Comparison of ENCODE assay signal across 8 cellular contexts in genomic region chr17:82204831-82205719, GRCh38. TPM values are rescaled to one million over a fixed set of nuclear protein-coding genes. Genes with fewer than 3 reads are reported as not detected.
DNase-seq lines count a peak whose midpoint lies in the region; ATAC-seq and TF ChIP-seq lines count a peak whose summit lies in the region.

No MANE protein-coding gene starts in this region.

- no peak for TF ChIP-seq POLR2A in breast epithelium (IDR thresholded peaks at IDR 0.05)

- H3K9ac ChIP-seq in OCI-LY3 (ENCODE audit: low read length) (no peak overlapping the region), neural progenitor cell (no peak overlapping the region)

- H3K4me2 ChIP-seq in OCI-LY3 (ENCODE audit: low read length) (peak overlapping the region; percentile 87; the same call in 1 of the 2 replicates), neural progenitor cell (no peak overlapping the region)

- no peaks in the 10 kb centered on the region for H3K79me2 ChIP-seq in OCI-LY3 (ENCODE audit: low read length)
- H3K79me2 ChIP-seq in neural progenitor cell (ENCODE audit: low read depth) = no peaks in the 10 kb centered on the region

- H3K4me1 ChIP-seq in OCI-LY3 (ENCODE audit: low read length) (peaks cover 6% of the 10 kb centered on the region), breast epithelium (peaks cover 0 to 9% of the 10 kb centered on the region in 2 donors), neural progenitor cell (no peaks in the 10 kb centered on the region)

- H4K20me1 ChIP-seq in OCI-LY3 (ENCODE audit: insufficient read depth, low read length) (no peaks in the 10 kb centered on the region), neural progenitor cell (ENCODE audit: low read depth) (peaks cover 10% of the 10 kb centered on the region)

- no peak overlapping the region for H3K27ac Mint-ChIP-seq in neural progenitor cell

- H2AFZ ChIP-seq in OCI-LY3 (ENCODE audit: low read depth, low read length) (no peak overlapping the region), neural progenitor cell (replicated peaks) (no peak overlapping the region)

- no peaks in the 10 kb centered on the region for H3K36me3 ChIP-seq in OCI-LY3 (replicated peaks; ENCODE audit: low read depth, low read length)
- H3K36me3 ChIP-seq in breast epithelium = no peaks in the 10 kb centered on the region
- no peaks in the 10 kb centered on the region for H3K36me3 ChIP-seq in neural progenitor cell

- H3K4me1 Mint-ChIP-seq in neural progenitor cell = peaks cover 14% of the 10 kb centered on the region

- H3K27ac ChIP-seq in OCI-LY3 (ENCODE audit: low read length) (no peak overlapping the region), breast epithelium (peak overlapping the region; percentile 92 to 93), neural progenitor cell (no peak overlapping the region)

- H3K36me3 Mint-ChIP-seq in neural progenitor cell = peaks cover 7% of the 10 kb centered on the region

- H3K4me3 ChIP-seq in OCI-LY3 (ENCODE audit: low read length) = no peak overlapping the region
- H3K4me3 ChIP-seq in breast epithelium = no peak overlapping the region
- no peak overlapping the region for H3K4me3 ChIP-seq in neural progenitor cell

- TF ChIP-seq CTCF in OCI-LY3 (IDR thresholded peaks at IDR 0.05; ENCODE audit: low read depth, low read length) = no peak
- no peak for TF ChIP-seq CTCF in breast epithelium (IDR thresholded peaks at IDR 0.05)
- TF ChIP-seq CTCF in neural progenitor cell (IDR thresholded peaks at IDR 0.05) = no peak

- H3K27me3 ChIP-seq in OCI-LY3 (ENCODE audit: low read depth, low read length) = no peaks in the 10 kb centered on the region
- no peaks in the 10 kb centered on the region for H3K27me3 ChIP-seq in breast epithelium
- no peaks in the 10 kb centered on the region for H3K27me3 ChIP-seq in neural progenitor cell

- no peak for ATAC-seq in GM19395 (IDR thresholded peaks at IDR 0.05; ENCODE audit: unreplicated experiment)

- no peaks in the 10 kb centered on the region for H3K9me3 Mint-ChIP-seq in neural progenitor cell

- H3K27me3 Mint-ChIP-seq in neural progenitor cell (ENCODE audit: insufficient read depth, low read depth) = no peaks in the 10 kb centered on the region

- intact Hi-C loops in breast epithelium (cut with DNase I; ENCODE audit: low total_unique reads) = loop anchor here (10.0 kb wide), 1 partner anchor 120 kb away; no protein-coding TSS in a partner anchor

- peak; percentile 68 for DNase-seq in activated CD8-positive, alpha-beta memory T cell treated with anti-CD3 and anti-CD28 coated beads for 24 hours
- DNase-seq in activated CD8-positive, alpha-beta memory T cell treated with anti-CD3 and anti-CD28 coated beads, Interleukin-2, amount 50 U/mL, for 4 hours = no peak
- DNase-seq in breast epithelium (ENCODE audit: low spot score in 2 of 2) (no peak), neural progenitor cell (ENCODE audit: low spot score) (no peak), NCI-H1436 (lab: John Stamatoyannopoulos, UW) (no peak), NCI-H1105 (lab: John Stamatoyannopoulos, UW) (no peak)

- no peaks in the 10 kb centered on the region for H3F3A ChIP-seq in neural progenitor cell (ENCODE audit: low read depth)

- H3K9me3 ChIP-seq in OCI-LY3 (ENCODE audit: insufficient read depth, low read length) (no peaks in the 10 kb centered on the region), breast epithelium (no peaks in the 10 kb centered on the region), neural progenitor cell (ENCODE audit: low read depth) (no peaks in the 10 kb centered on the region)

- H3K4me3 Mint-ChIP-seq in neural progenitor cell = peak overlapping the region; percentile 53

RNA-seq across cellular contexts. Expression of gene CCDC57, which starts 7.6 kb away (rescaled TPM):
- total RNA-seq in breast epithelium (10 to 100 TPM; 13.4 to 56.9 (median 52.8) TPM), neural progenitor cell (ENCODE audit: low replicate concordance) (15.0 and 29.8 TPM in 2 replicates)

RNA-seq across cellular contexts. Expression of gene SLC16A3, which starts 23.8 kb away (rescaled TPM):
- 10 to 100 TPM; 10.2 to 22.6 (median 17.3) TPM for total RNA-seq in breast epithelium
- total RNA-seq in neural progenitor cell (ENCODE audit: low replicate concordance) = 21.0 and 82.9 TPM in 2 replicates

Comparison
In these comparisons a context has a peak if more than half of its experiments do, and no peak if none do; other contexts are left out.
1. H3K27ac ChIP-seq: peak in breast epithelium (2 of 2); none in OCI-LY3 (single experiment) and neural progenitor cell (single experiment).